1 cellular context compared by ENCODE assay signal in genomic region chr1:192814805-192815204, GRCh38.
TF ChIP-seq lines count a peak whose summit lies in the region.

No MANE protein-coding gene starts in this region.

TF ChIP-seq in SK-N-SH treated with all-trans-retinoic acid at 6 μM for 48 hours, 23 proteins besides CTCF, POLR2A, EP300 and RAD21 (continued from another document):
- TF ChIP-seq, protein P1, sequence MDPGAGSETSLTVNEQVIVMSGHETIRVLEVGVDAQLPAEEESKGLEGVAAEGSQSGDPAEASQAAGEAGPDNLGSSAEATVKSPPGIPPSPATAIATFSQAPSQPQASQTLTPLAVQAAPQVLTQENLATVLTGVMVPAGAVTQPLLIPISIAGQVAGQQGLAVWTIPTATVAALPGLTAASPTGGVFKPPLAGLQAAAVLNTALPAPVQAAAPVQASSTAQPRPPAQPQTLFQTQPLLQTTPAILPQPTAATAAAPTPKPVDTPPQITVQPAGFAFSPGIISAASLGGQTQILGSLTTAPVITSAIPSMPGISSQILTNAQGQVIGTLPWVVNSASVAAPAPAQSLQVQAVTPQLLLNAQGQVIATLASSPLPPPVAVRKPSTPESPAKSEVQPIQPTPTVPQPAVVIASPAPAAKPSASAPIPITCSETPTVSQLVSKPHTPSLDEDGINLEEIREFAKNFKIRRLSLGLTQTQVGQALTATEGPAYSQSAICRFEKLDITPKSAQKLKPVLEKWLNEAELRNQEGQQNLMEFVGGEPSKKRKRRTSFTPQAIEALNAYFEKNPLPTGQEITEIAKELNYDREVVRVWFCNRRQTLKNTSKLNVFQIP (CRISPR knock-in tag; IDR thresholded peaks at IDR 0.05; ENCODE audit: borderline replicate concordance, low read depth), result no peak
- TF ChIP-seq ZC3H10 (CRISPR knock-in tag; IDR thresholded peaks at IDR 0.05) (no peak), RARB (CRISPR knock-in tag; IDR thresholded peaks at IDR 0.05) (no peak), BACH2 (CRISPR knock-in tag; IDR thresholded peaks at IDR 0.05; ENCODE audit: borderline replicate concordance) (no peak), TCF4 (CRISPR knock-in tag; IDR thresholded peaks at IDR 0.05; ENCODE audit: borderline replicate concordance) (no peak), ARNTL (CRISPR knock-in tag; IDR thresholded peaks at IDR 0.05; ENCODE audit: borderline replicate concordance, low read depth) (no peak), TOX (CRISPR knock-in tag; IDR thresholded peaks at IDR 0.05; ENCODE audit: borderline replicate concordance) (no peak), ZFP30 (CRISPR knock-in tag; IDR thresholded peaks at IDR 0.05) (no peak), PPARA (CRISPR knock-in tag; IDR thresholded peaks at IDR 0.05; ENCODE audit: borderline replicate concordance) (no peak), CSRNP3 (CRISPR knock-in tag; IDR thresholded peaks at IDR 0.05) (no peak)
- TF ChIP-seq, protein P2, sequence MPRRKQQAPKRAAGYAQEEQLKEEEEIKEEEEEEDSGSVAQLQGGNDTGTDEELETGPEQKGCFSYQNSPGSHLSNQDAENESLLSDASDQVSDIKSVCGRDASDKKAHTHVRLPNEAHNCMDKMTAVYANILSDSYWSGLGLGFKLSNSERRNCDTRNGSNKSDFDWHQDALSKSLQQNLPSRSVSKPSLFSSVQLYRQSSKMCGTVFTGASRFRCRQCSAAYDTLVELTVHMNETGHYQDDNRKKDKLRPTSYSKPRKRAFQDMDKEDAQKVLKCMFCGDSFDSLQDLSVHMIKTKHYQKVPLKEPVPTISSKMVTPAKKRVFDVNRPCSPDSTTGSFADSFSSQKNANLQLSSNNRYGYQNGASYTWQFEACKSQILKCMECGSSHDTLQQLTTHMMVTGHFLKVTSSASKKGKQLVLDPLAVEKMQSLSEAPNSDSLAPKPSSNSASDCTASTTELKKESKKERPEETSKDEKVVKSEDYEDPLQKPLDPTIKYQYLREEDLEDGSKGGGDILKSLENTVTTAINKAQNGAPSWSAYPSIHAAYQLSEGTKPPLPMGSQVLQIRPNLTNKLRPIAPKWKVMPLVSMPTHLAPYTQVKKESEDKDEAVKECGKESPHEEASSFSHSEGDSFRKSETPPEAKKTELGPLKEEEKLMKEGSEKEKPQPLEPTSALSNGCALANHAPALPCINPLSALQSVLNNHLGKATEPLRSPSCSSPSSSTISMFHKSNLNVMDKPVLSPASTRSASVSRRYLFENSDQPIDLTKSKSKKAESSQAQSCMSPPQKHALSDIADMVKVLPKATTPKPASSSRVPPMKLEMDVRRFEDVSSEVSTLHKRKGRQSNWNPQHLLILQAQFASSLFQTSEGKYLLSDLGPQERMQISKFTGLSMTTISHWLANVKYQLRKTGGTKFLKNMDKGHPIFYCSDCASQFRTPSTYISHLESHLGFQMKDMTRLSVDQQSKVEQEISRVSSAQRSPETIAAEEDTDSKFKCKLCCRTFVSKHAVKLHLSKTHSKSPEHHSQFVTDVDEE (CRISPR knock-in tag; IDR thresholded peaks at IDR 0.05), result no peak
- TF ChIP-seq, protein P3, sequence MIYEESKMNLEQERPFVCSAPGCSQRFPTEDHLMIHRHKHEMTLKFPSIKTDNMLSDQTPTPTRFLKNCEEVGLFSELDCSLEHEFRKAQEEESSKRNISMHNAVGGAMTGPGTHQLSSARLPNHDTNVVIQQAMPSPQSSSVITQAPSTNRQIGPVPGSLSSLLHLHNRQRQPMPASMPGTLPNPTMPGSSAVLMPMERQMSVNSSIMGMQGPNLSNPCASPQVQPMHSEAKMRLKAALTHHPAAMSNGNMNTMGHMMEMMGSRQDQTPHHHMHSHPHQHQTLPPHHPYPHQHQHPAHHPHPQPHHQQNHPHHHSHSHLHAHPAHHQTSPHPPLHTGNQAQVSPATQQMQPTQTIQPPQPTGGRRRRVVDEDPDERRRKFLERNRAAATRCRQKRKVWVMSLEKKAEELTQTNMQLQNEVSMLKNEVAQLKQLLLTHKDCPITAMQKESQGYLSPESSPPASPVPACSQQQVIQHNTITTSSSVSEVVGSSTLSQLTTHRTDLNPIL (CRISPR knock-in tag; IDR thresholded peaks at IDR 0.05; ENCODE audit: low read depth), result no peak
